In the genomic region with DNA sequence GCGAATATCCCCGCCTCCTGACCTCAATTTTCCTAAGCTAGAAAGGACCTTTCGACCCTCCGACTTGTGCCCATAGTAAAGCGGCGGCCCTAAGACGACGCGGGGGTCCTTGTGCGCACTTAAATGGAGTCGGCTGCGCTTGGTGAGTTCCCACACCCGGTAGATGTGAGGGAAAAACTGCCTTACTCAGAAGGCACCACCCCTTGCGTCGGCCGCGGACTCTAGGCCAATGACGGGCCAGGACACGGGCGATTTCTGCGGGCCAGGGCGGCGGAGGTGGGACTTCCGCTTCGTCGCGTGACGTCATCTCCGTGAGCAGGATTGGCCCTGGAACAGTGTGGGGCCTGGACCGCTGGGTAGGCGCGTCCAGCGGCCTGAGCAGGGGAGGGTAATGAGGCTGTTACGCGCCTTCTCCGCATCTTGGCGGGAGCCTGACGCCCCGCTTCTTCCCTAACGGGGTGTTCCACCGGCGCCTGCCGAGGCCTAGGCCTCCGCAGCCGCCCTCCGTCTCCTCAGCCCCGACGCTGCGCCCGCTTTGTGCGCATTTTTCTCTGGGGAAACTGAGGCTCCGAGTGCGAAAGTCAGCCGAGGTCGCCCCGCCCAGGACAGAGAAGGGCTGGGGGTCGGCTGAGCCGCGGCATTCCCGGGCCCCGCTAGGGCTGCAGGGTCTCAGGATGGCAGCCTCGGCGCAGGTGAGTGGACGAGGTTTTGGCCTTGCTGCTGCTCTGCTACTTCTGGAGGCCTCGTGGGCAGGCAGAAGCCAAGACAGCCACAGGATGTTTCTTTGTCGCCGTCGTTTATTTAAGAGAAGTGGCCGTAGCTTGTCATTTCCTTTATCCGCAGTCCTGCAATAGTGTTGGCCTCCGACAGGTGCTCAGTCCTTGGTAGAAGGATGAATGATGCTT, we compare ENCODE assay signal across 8 cellular contexts. TPM values are rescaled to one million over a fixed set of nuclear protein-coding genes. Genes with fewer than 3 reads are reported as not detected.
A peak's percentile ranks its signal among the peaks of the same experiment; 100 is the strongest.
DNase-seq lines count a peak whose midpoint lies in the region; ATAC-seq and TF ChIP-seq lines count a peak whose summit lies in the region.

Gene ZNF543 (plus strand): TSS at position 293 of the 905 bp plus-strand sequence. CDS start 382 bp downstream, at position 675.

- H3K4me3 ChIP-seq in OCI-LY7 (ENCODE audit: low read depth, low read length, poor library complexity, severe bottlenecking) (peak within 1 kb of the TSS; percentile 87), mononuclear cell (ENCODE audit: low read length) (peak within 1 kb of the TSS; percentile 74)

- peaks cover 27% of the 10 kb centered on the region for H3K36me3 ChIP-seq in OCI-LY7 (ENCODE audit: insufficient read depth, low read length)

- peaks cover 25% of the 10 kb centered on the region for H3K79me2 ChIP-seq in OCI-LY7 (ENCODE audit: insufficient read depth, low read depth, low read length)

- no peaks in the 10 kb centered on the region for H3K9me2 ChIP-seq in OCI-LY7 (ENCODE audit: insufficient read depth, low read length)

- DNase-seq in DMS114 treated with DMSO at 0.1 percent for 48 hours (lab: John Stamatoyannopoulos, UW; ENCODE audit: unreplicated experiment) = peak; percentile 93
- peak; percentile 98 for DNase-seq in HuH-7.5 (ENCODE audit: low spot score)
- peak; percentile 96 for DNase-seq in OCI-LY7 (ENCODE audit: low spot score)
- peak; percentile 85 for DNase-seq in activated T-cell treated with anti-CD3 and anti-CD28 coated beads for 4 hours
- DNase-seq in epithelial cell of prostate (ENCODE audit: low read depth, low spot score) = peak; percentile 74
- DNase-seq in stimulated activated CD8-positive, alpha-beta memory T cell treated with anti-CD3 and anti-CD28 coated beads, Interleukin-2, amount 100 ng/mL, for 48 hours (ENCODE audit: low read depth in 2 of 2) = peak; percentile 87 to 93

- ATAC-seq in GM21528 (IDR thresholded peaks at IDR 0.05; ENCODE audit: low FRiP score, unreplicated experiment) = peak; percentile 96

- CTCF ChIA-PET in OCI-LY7 (lab: Charles Lee; ENCODE audit: unreplicated experiment) = no interaction called here

- peaks cover 23% of the 10 kb centered on the region for H3K4me1 ChIP-seq in OCI-LY7 (ENCODE audit: insufficient read depth, low read length, poor library complexity, severe bottlenecking)
- H3K4me1 ChIP-seq in mononuclear cell (ENCODE audit: insufficient read depth, low read length) = peaks cover 22% of the 10 kb centered on the region

- H3K9me3 ChIP-seq in OCI-LY7 (ENCODE audit: low read length) (no peaks in the 10 kb centered on the region), mononuclear cell (ENCODE audit: low read depth, low read length) (no peaks in the 10 kb centered on the region)

- H4K20me1 ChIP-seq in OCI-LY7 (ENCODE audit: insufficient read depth, low read length) = peaks cover 5% of the 10 kb centered on the region; the same call in 1 of the 2 replicates

- intact Hi-C loops in OCI-LY7 (cut with micrococcal nuclease; ENCODE audit: unreplicated experiment) = loop anchor here (5.0 kb wide), 1 partner anchor 38 kb away; the partner anchor contains the start of gene ZNF460

- no TSS peak for BruUV-seq in OCI-LY7 (replicated peaks; lab: Mats Ljungman, UMichigan)

- peak within 1 kb of the TSS; percentile 57 for H3K27ac ChIP-seq in OCI-LY7 (ENCODE audit: low read depth, low read length, poor library complexity, severe bottlenecking)
- peak within 1 kb of the TSS; percentile 55 for H3K27ac ChIP-seq in epithelial cell of prostate

- H3K4me2 ChIP-seq in OCI-LY7 (ENCODE audit: low read length) = peak within 1 kb of the TSS; percentile 80

- H2AFZ ChIP-seq in OCI-LY7 (ENCODE audit: low read length) = peak within 1 kb of the TSS; percentile 72

- peaks cover 35% of the 10 kb centered on the region for H3K27me3 ChIP-seq in mononuclear cell (ENCODE audit: insufficient read depth, low read length)

- no peak for TF ChIP-seq CTCF in OCI-LY7 (conservative IDR thresholded peaks at IDR 0.05; ENCODE audit: low read length)

- POLR2A ChIA-PET in OCI-LY7 (lab: Charles Lee) = interaction anchor here (0.6 to 0.7 kb wide), 3 partner anchors 39 to 1232 kb away, joined by 4 to 7 read pairs (median 6); no protein-coding TSS in a partner anchor

RNA-seq across cellular contexts. Expression of gene ZNF543, which starts in this region (rescaled TPM):
- 11.5 and 14.6 TPM in 2 replicates for total RNA-seq in OCI-LY7 (2014; rRNA removed; shearing (Covaris generic))
- total RNA-seq in OCI-LY7 (2022) (9.4 and 10.9 TPM in 2 replicates), mononuclear cell (5.6 TPM)

Comparison
In these comparisons a context has a peak if more than half of its experiments do, and no peak if none do; other contexts are left out.
1. Peak in every context shown above with its lines: DNase-seq, ATAC-seq, H3K4me3 ChIP-seq and H3K27ac ChIP-seq.